20 cellular contexts compared by ENCODE assay signal in the genomic region with DNA sequence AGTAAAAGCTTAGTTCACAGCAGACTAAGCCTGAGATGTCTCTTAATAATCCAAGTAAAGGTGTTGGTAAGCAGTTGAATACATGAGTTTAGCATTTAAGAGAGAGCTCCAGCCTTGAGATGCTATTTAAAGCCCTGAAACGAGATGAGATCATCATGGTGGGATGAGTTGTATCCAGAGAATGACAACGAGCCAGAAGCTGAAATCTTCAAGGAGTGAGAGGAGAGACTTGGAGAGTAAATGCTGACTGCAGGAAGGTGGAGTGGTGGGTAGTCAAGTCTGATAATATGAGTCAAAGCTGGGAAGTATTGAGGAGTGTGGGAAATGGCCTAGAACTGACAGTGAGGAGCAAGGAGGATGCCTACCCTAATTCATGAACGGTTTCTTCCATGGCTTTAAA. TPM values are rescaled to one million over a fixed set of nuclear protein-coding genes. Genes with fewer than 3 reads are reported as not detected.
DNase-seq lines count a peak whose midpoint lies in the region; TF ChIP-seq lines count a peak whose summit lies in the region.
"Had no signal": no experiment of that assay in that cellular context is flagged by ENCODE, and none has a peak within 500 bp of the region (broad histone marks: within the 10 kb centered on the region; RNA-seq: fewer than 3 reads in every experiment).

No MANE protein-coding gene starts in this region.

- no peaks in the 10 kb centered on the region for H4K20me1 ChIP-seq in OCI-LY7 (ENCODE audit: insufficient read depth, low read length)

- no peak for TF ChIP-seq CTCF in astrocyte of the spinal cord (IDR thresholded peaks at IDR 0.05; ENCODE audit: low read depth, low read length)
- TF ChIP-seq CTCF in OCI-LY7 (conservative IDR thresholded peaks at IDR 0.05; ENCODE audit: low read length) = no peak
- no peak for TF ChIP-seq CTCF in GM10266 (IDR thresholded peaks at IDR 0.05; ENCODE audit: control insufficient read depth, insufficient read depth, low read depth, missing control alignments)
- no peak for TF ChIP-seq CTCF in uterus (IDR thresholded peaks at IDR 0.05)

- no peaks in the 10 kb centered on the region for H3K79me2 ChIP-seq in OCI-LY7 (ENCODE audit: insufficient read depth, low read depth, low read length)

- intact Hi-C loops in OCI-LY7 (cut with micrococcal nuclease; ENCODE audit: unreplicated experiment) = loop anchor here (5.0 to 10.0 kb wide), 2 partner anchors 81 to 367 kb away; no protein-coding TSS in a partner anchor
- intact Hi-C loops in uterus (cut with DNase I; ENCODE audit: low total_unique reads) = no loop called here

- H3K36me3 ChIP-seq in OCI-LY7 (ENCODE audit: insufficient read depth, low read length) (no peaks in the 10 kb centered on the region), uterus (no peaks in the 10 kb centered on the region)
- H3K36me3 ChIP-seq: ovary, thyroid gland had no signal

- H3K4me1 ChIP-seq in OCI-LY7 (ENCODE audit: insufficient read depth, low read length, poor library complexity, severe bottlenecking) (no peaks in the 10 kb centered on the region), uterus (no peaks in the 10 kb centered on the region)

- in situ Hi-C loops in astrocyte of the spinal cord (cut with HindIII; ENCODE audit: low sequenced_read_pairs) = no loop called here

- H3K9me3 ChIP-seq in OCI-LY7 (ENCODE audit: low read length) = no peaks in the 10 kb centered on the region
- H3K9me3 ChIP-seq in uterus = no peaks in the 10 kb centered on the region
- H3K9me3 ChIP-seq: ovary, right lobe of liver, thyroid gland had no signal

- DNase-seq in GM04504 (ENCODE audit: low read depth) (peak; percentile 24), astrocyte of the spinal cord (ENCODE audit: low read depth, low spot score) (peak; percentile 46), kidney tubule cell (ENCODE audit: low spot score) (peak; percentile 50), OCI-LY7 (ENCODE audit: low spot score) (no peak), GM10266 (ENCODE audit: extremely low spot score) (no peak), activated T-cell treated with anti-CD3 and anti-CD28 coated beads for 4 hours (no peak), uterus (no peak)
- DNase-seq: activated CD4-positive, CD25-positive, alpha-beta regulatory T cell; activated CD8-positive, alpha-beta memory T cell treated with anti-CD3 and anti-CD28 coated beads for 24 hours; activated naive CD8-positive, alpha-beta T cell treated with anti-CD3 and anti-CD28 coated beads for 36 hours; DMS153; MM.1S; NCI-H1694; ovary; right lobe of liver; thyroid gland had no signal

- H3K27me3 ChIP-seq in uterus = no peaks in the 10 kb centered on the region
- H3K27me3 ChIP-seq: ovary, right lobe of liver, thyroid gland had no signal

- H3K9me2 ChIP-seq in OCI-LY7 (ENCODE audit: insufficient read depth, low read length) = no peaks in the 10 kb centered on the region

- no peak overlapping the region for H3K4me2 ChIP-seq in OCI-LY7 (ENCODE audit: low read length)

- no peak overlapping the region for H3K27ac ChIP-seq in OCI-LY7 (ENCODE audit: low read depth, low read length, poor library complexity, severe bottlenecking)
- H3K27ac ChIP-seq in uterus = no peak overlapping the region
- H3K27ac ChIP-seq: HL-60, ovary, right lobe of liver had no signal

- POLR2A ChIA-PET in OCI-LY7 (lab: Charles Lee) = interaction anchor here (1.0 kb wide), 1 partner anchor 370 kb away, joined by 4 read pairs; no protein-coding TSS in a partner anchor

- CTCF ChIA-PET in OCI-LY7 (lab: Charles Lee; ENCODE audit: unreplicated experiment) = no interaction called here

- no TSS peak for BruUV-seq in OCI-LY7 (replicated peaks; lab: Mats Ljungman, UMichigan)

- H2AFZ ChIP-seq in OCI-LY7 (ENCODE audit: low read length) = no peak overlapping the region

- TF ChIP-seq POLR2A in uterus (IDR thresholded peaks at IDR 0.05) = no peak

- H3K4me3 ChIP-seq in astrocyte of the spinal cord (ENCODE audit: low read depth, low read length) (no peak overlapping the region), OCI-LY7 (ENCODE audit: low read depth, low read length, poor library complexity, severe bottlenecking) (no peak overlapping the region), uterus (no peak overlapping the region)
- H3K4me3 ChIP-seq: ovary, right lobe of liver, thyroid gland had no signal

RNA-seq across cellular contexts. Expression of gene PLAC8L1, which starts 53.7 kb away (rescaled TPM):
- total RNA-seq in OCI-LY7 (2014; rRNA removed; shearing (Covaris generic)) = 0.28 and 1.3 TPM in 2 replicates
- total RNA-seq in OCI-LY7 (2022) = 1.7 and 2.1 TPM in 2 replicates
- total RNA-seq in uterus = 1 to 10 TPM in 1 of 4 donors, not detected in 3; 1.3 TPM
- total RNA-seq: dermis microvascular lymphatic vessel endothelial cell, lower leg skin, right lobe of liver, SK-MEL-5, thyroid gland had no signal

Comparison
In these comparisons a context has a peak if more than half of its experiments do, and no peak if none do; other contexts are left out.
1. DNase-seq: peak in GM04504 (single experiment), astrocyte of the spinal cord (single experiment) and kidney tubule cell (single experiment); none in OCI-LY7 (single experiment), GM10266 (single experiment), activated T-cell treated with anti-CD3 and anti-CD28 coated beads for 4 hours (single experiment) and uterus (0 of 2).